8 cellular contexts compared by ENCODE assay signal in genomic region chr15:90101969-90102890, GRCh38. TPM values are rescaled to one million over a fixed set of nuclear protein-coding genes. Genes with fewer than 3 reads are reported as not detected.
A peak's percentile ranks its signal among the peaks of the same experiment; 100 is the strongest.
DNase-seq lines count a peak whose midpoint lies in the region; ATAC-seq lines count a peak whose summit lies in the region.

TSS of gene IDH2 (minus strand) at chr15:90102468. CDS start at chr15:90102390, 78 bp downstream.

- peaks cover 9% of the 10 kb centered on the region for H3K36me3 Mint-ChIP-seq in activated CD4-positive, alpha-beta T cell treated with anti-CD3 and anti-CD28 coated beads, Interleukin-2, amount 10 ng/mL, durations not matched to agents 24 days and 14 days (ENCODE audit: low read depth)
- H3K36me3 Mint-ChIP-seq in dendritic cell treated with granulocyte-macrophage colony-stimulating factor and Interleukin-4, amounts not matched to agents 40 ng/mL and 50 ng/mL, for 4 days (ENCODE audit: low read depth), result peaks cover 19% of the 10 kb centered on the region

- ATAC-seq in GM18873 (IDR thresholded peaks at IDR 0.05; ENCODE audit: low FRiP score, unreplicated experiment), result peak; percentile 31
- peak; percentile 66 for ATAC-seq in HG03108 (IDR thresholded peaks at IDR 0.05; ENCODE audit: unreplicated experiment)
- peak; percentile 81 for ATAC-seq in left lobe of liver

- peak within 1 kb of the TSS; percentile 98 for H3K27ac Mint-ChIP-seq in activated CD4-positive, alpha-beta T cell treated with anti-CD3 and anti-CD28 coated beads, Interleukin-2, amount 10 ng/mL, durations not matched to agents 24 days and 14 days
- H3K27ac Mint-ChIP-seq in dendritic cell treated with granulocyte-macrophage colony-stimulating factor and Interleukin-4, amounts not matched to agents 40 ng/mL and 50 ng/mL, for 4 days, result peak within 1 kb of the TSS; percentile 83

- intact Hi-C loops in activated CD4-positive, alpha-beta T cell treated with anti-CD3 and anti-CD28 coated beads, Interleukin-2, amount 10 ng/mL, durations not matched to agents 24 days and 14 days (cut with micrococcal nuclease), result no loop called here
- intact Hi-C loops in dendritic cell treated with granulocyte-macrophage colony-stimulating factor and Interleukin-4, amounts not matched to agents 40 ng/mL and 50 ng/mL, for 4 days (cut with micrococcal nuclease), result no loop called here

- H3K4me1 Mint-ChIP-seq in activated CD4-positive, alpha-beta T cell treated with anti-CD3 and anti-CD28 coated beads, Interleukin-2, amount 10 ng/mL, durations not matched to agents 24 days and 14 days, result peaks cover 57% of the 10 kb centered on the region
- peaks cover 63% of the 10 kb centered on the region for H3K4me1 Mint-ChIP-seq in dendritic cell treated with granulocyte-macrophage colony-stimulating factor and Interleukin-4, amounts not matched to agents 40 ng/mL and 50 ng/mL, for 4 days (ENCODE audit: low read depth)

- no peaks in the 10 kb centered on the region for H3K9me3 Mint-ChIP-seq in activated CD4-positive, alpha-beta T cell treated with anti-CD3 and anti-CD28 coated beads, Interleukin-2, amount 10 ng/mL, durations not matched to agents 24 days and 14 days
- no peaks in the 10 kb centered on the region for H3K9me3 Mint-ChIP-seq in dendritic cell treated with granulocyte-macrophage colony-stimulating factor and Interleukin-4, amounts not matched to agents 40 ng/mL and 50 ng/mL, for 4 days

- peaks cover 12% of the 10 kb centered on the region for H3K27me3 Mint-ChIP-seq in activated CD4-positive, alpha-beta T cell treated with anti-CD3 and anti-CD28 coated beads, Interleukin-2, amount 10 ng/mL, durations not matched to agents 24 days and 14 days
- peaks cover 35% of the 10 kb centered on the region for H3K27me3 Mint-ChIP-seq in dendritic cell treated with granulocyte-macrophage colony-stimulating factor and Interleukin-4, amounts not matched to agents 40 ng/mL and 50 ng/mL, for 4 days

- H3K4me3 Mint-ChIP-seq in activated CD4-positive, alpha-beta T cell treated with anti-CD3 and anti-CD28 coated beads, Interleukin-2, amount 10 ng/mL, durations not matched to agents 24 days and 14 days, result peak within 1 kb of the TSS; percentile 86
- H3K4me3 Mint-ChIP-seq in dendritic cell treated with granulocyte-macrophage colony-stimulating factor and Interleukin-4, amounts not matched to agents 40 ng/mL and 50 ng/mL, for 4 days, result peak within 1 kb of the TSS; percentile 85

- DNase-seq in AML-193 (lab: John Stamatoyannopoulos, UW) (peak; percentile 48 to 64), NCI-H510A treated with DMSO at 0.1 percent for 48 hours (lab: John Stamatoyannopoulos, UW) (peak; percentile 52), left lobe of liver (ENCODE audit: low spot score) (peak; percentile 89)
- DNase-seq in activated CD4-positive, alpha-beta T cell treated with anti-CD3 and anti-CD28 coated beads, Interleukin-2, amount 10 ng/mL, durations not matched to agents 24 days and 14 days, result peak; percentile 95
- DNase-seq in stimulated activated CD4-positive, alpha-beta T cell treated with anti-CD3 and anti-CD28 coated beads, Interleukin-2, amount 100 ng/mL, for 24 hours, result peak; percentile 73 to 82

RNA-seq across cellular contexts. Expression of gene IDH2, which starts in this region (rescaled TPM):
- total RNA-seq in activated CD4-positive, alpha-beta T cell treated with anti-CD3 and anti-CD28 coated beads, Interleukin-2, amount 10 ng/mL, durations not matched to agents 24 days and 14 days, result 111 and 119 TPM in 2 replicates
- total RNA-seq in left lobe of liver, result 292 TPM

Comparison
In these comparisons a context has a peak if more than half of its experiments do, and no peak if none do; other contexts are left out.
1. Peak in every context shown above with its lines: DNase-seq and ATAC-seq.
2. ATAC-seq: peak in every context shown above with its lines; median percentile 81 in left lobe of liver; 66 in HG03108; 31 in GM18873.